ENCODE assay signal across 31 cellular contexts in genomic region chr6:57138026-57138425, GRCh38.
"Had no signal": no experiment of that assay in that cellular context is flagged by ENCODE, and none has a peak within 500 bp of the region (broad histone marks: within the 10 kb centered on the region; RNA-seq: fewer than 3 reads in every experiment).

No MANE protein-coding gene starts in this region.

- H3K27ac Mint-ChIP-seq: activated B cell treated with CpG ODN at 0.5 μM for 24 hours; activated CD4-positive, alpha-beta memory T cell treated with anti-CD3 and anti-CD28 coated beads, Interleukin-2, amount 10 ng/mL, durations not matched to agents 7 days and 5 days; activated CD8-positive, alpha-beta T cell treated with anti-CD3 and anti-CD28 coated beads, Interleukin-2, amount 10 ng/mL, durations not matched to agents 7 days and 5 days; activated naive CD4-positive, alpha-beta T cell treated with anti-CD3 and anti-CD28 coated beads, Interleukin-2, amount 10 ng/mL, durations not matched to agents 7 days and 5 days; activated naive CD4-positive, alpha-beta T cell treated with anti-CD3 and anti-CD28 coated beads, Interleukin-2, amount 50 U/mL, for 24 hours; activated naive CD8-positive, alpha-beta T cell; activated naive CD8-positive, alpha-beta T cell treated with anti-CD3 and anti-CD28 coated beads, Interleukin-2, amount 10 ng/mL, durations not matched to agents 7 days and 5 days; activated naive CD8-positive, alpha-beta T cell treated with anti-CD3 and anti-CD28 coated beads, Interleukin-2, amount 50 U/mL, for 24 hours; activated T-helper 2 cell treated with anti-CD3 and anti-CD28 coated beads, Interferon-gamma antibody, Interleukin-2, Interleukin-4, amounts not matched to agents 10 μg/mL and 5 μg/mL and 100 μg/mL, durations not matched to agents 14 hours and 24 hours and 36 hours; brain; T-helper 2 cell treated with Interferon-gamma antibody and Interleukin-4, amounts not matched to agents 5 μg/mL and 100 μg/mL, for 36 hours had no signal

- H3K4me1 ChIP-seq: ascending aorta had no signal

- H3K4me3 Mint-ChIP-seq: activated B cell treated with CpG ODN at 0.5 μM for 24 hours; activated CD4-positive, alpha-beta memory T cell treated with anti-CD3 and anti-CD28 coated beads, Interleukin-2, amount 10 ng/mL, durations not matched to agents 7 days and 5 days; activated CD4-positive, alpha-beta T cell treated with anti-CD3 and anti-CD28 coated beads, Interleukin-2, amount 10 ng/mL, durations not matched to agents 24 days and 14 days; activated CD8-positive, alpha-beta memory T cell treated with anti-CD3 and anti-CD28 coated beads, Interleukin-2, amount 10 ng/mL, durations not matched to agents 7 days and 5 days; activated CD8-positive, alpha-beta T cell treated with anti-CD3 and anti-CD28 coated beads, Interleukin-2, amount 10 ng/mL, durations not matched to agents 7 days and 5 days; activated naive CD4-positive, alpha-beta T cell treated with anti-CD3 and anti-CD28 coated beads, Interleukin-2, amount 10 ng/mL, durations not matched to agents 7 days and 5 days; activated naive CD4-positive, alpha-beta T cell treated with anti-CD3 and anti-CD28 coated beads, Interleukin-2, amount 50 U/mL, for 24 hours; activated naive CD8-positive, alpha-beta T cell; activated naive CD8-positive, alpha-beta T cell treated with anti-CD3 and anti-CD28 coated beads, Interleukin-2, amount 10 ng/mL, durations not matched to agents 7 days and 5 days; activated naive CD8-positive, alpha-beta T cell treated with anti-CD3 and anti-CD28 coated beads, Interleukin-2, amount 50 U/mL, for 24 hours; activated T-cell treated with anti-CD3 and anti-CD28 coated beads, Interleukin-2, amount 50 U/mL, for 4 hours; brain; T-helper 1 cell treated with Interleukin-12 subunit alpha and Interleukin-12 subunit beta and Interleukin-4 antibody, amounts not matched to agents 30 μg/mL and 1 μg/mL, for 36 hours; T-helper 2 cell treated with Interferon-gamma antibody and Interleukin-4, amounts not matched to agents 5 μg/mL and 100 μg/mL, for 36 hours had no signal

- ATAC-seq: activated CD8-positive, alpha-beta T cell treated with anti-CD3 and anti-CD28 coated beads, Interleukin-2, amount 10 ng/mL, durations not matched to agents 7 days and 5 days had no signal

- H3K27me3 ChIP-seq: ascending aorta, cardiac muscle cell had no signal

- DNase-seq: activated B cell treated with CpG ODN at 0.5 μM for 24 hours; activated CD4-positive, alpha-beta memory T cell treated with anti-CD3 and anti-CD28 coated beads, Interleukin-2, amount 10 ng/mL, durations not matched to agents 7 days and 5 days; activated CD4-positive, alpha-beta T cell treated with anti-CD3 and anti-CD28 coated beads for 4 hours; activated CD4-positive, alpha-beta T cell treated with anti-CD3 and anti-CD28 coated beads, Interleukin-2, amount 10 ng/mL, durations not matched to agents 24 days and 14 days; activated CD4-positive, alpha-beta T cell treated with anti-CD3 and anti-CD28 coated beads, Interleukin-2, amount 50 U/mL, for 48 hours; activated CD4-positive, CD25-positive, alpha-beta regulatory T cell treated with anti-CD3 and anti-CD28 coated beads, Interleukin-2, amount 50 U/mL, for 72 hours; activated CD8-positive, alpha-beta memory T cell treated with anti-CD3 and anti-CD28 coated beads for 24 hours; activated CD8-positive, alpha-beta memory T cell treated with anti-CD3 and anti-CD28 coated beads, Interleukin-2, amount 10 ng/mL, durations not matched to agents 7 days and 5 days; activated CD8-positive, alpha-beta memory T cell treated with anti-CD3 and anti-CD28 coated beads, Interleukin-2, amount 50 U/mL, for 48 hours; activated CD8-positive, alpha-beta T cell treated with anti-CD3 and anti-CD28 coated beads, Interleukin-2, amount 10 ng/mL, durations not matched to agents 7 days and 5 days; activated effector memory CD4-positive, alpha-beta T cell treated with Interleukin-2 at 50 U/mL for 16 hours; activated gamma-delta T cell; activated naive CD4-positive, alpha-beta T cell treated with anti-CD3 and anti-CD28 coated beads, Interleukin-2, amount 10 ng/mL, durations not matched to agents 7 days and 5 days; activated naive CD4-positive, alpha-beta T cell treated with Interleukin-2 at 50 U/mL for 16 hours; activated naive CD8-positive, alpha-beta T cell treated with anti-CD3 and anti-CD28 coated beads, Interleukin-2, amount 10 ng/mL, durations not matched to agents 7 days and 5 days; activated naive CD8-positive, alpha-beta T cell treated with anti-CD3 and anti-CD28 coated beads, Interleukin-2, amount 50 U/mL, for 24 hours; activated T-cell treated with anti-CD3 and anti-CD28 coated beads, Interleukin-2, amount 50 U/mL, for 4 hours; amygdala; anterior cingulate cortex; caudate nucleus; SW 1271; T-helper 9 cell had no signal

- H3K9me3 Mint-ChIP-seq: activated CD4-positive, alpha-beta memory T cell treated with anti-CD3 and anti-CD28 coated beads, Interleukin-2, amount 10 ng/mL, durations not matched to agents 7 days and 5 days; activated CD4-positive, alpha-beta T cell treated with anti-CD3 and anti-CD28 coated beads, Interleukin-2, amount 10 ng/mL, durations not matched to agents 24 days and 14 days; activated naive CD4-positive, alpha-beta T cell treated with anti-CD3 and anti-CD28 coated beads, Interleukin-2, amount 50 U/mL, for 24 hours; activated naive CD8-positive, alpha-beta T cell treated with anti-CD3 and anti-CD28 coated beads, Interleukin-2, amount 10 ng/mL, durations not matched to agents 7 days and 5 days; activated naive CD8-positive, alpha-beta T cell treated with anti-CD3 and anti-CD28 coated beads, Interleukin-2, amount 50 U/mL, for 24 hours; activated T-cell treated with anti-CD3 and anti-CD28 coated beads, Interleukin-2, amount 50 U/mL, for 4 hours; activated T-helper 2 cell treated with anti-CD3 and anti-CD28 coated beads, Interferon-gamma antibody, Interleukin-2, Interleukin-4, amounts not matched to agents 10 μg/mL and 5 μg/mL and 100 μg/mL, durations not matched to agents 14 hours and 24 hours and 36 hours; T-helper 1 cell treated with Interleukin-12 subunit alpha and Interleukin-12 subunit beta and Interleukin-4 antibody, amounts not matched to agents 30 μg/mL and 1 μg/mL, for 36 hours; T-helper 2 cell treated with Interferon-gamma antibody and Interleukin-4, amounts not matched to agents 5 μg/mL and 100 μg/mL, for 36 hours had no signal

- H3K27ac ChIP-seq: ascending aorta, cardiac muscle cell, VCaP had no signal

- H3K9me3 ChIP-seq: ascending aorta had no signal

- H3K27me3 Mint-ChIP-seq: activated B cell treated with CpG ODN at 0.5 μM for 24 hours; activated CD4-positive, alpha-beta memory T cell treated with anti-CD3 and anti-CD28 coated beads, Interleukin-2, amount 10 ng/mL, durations not matched to agents 7 days and 5 days; activated CD4-positive, alpha-beta T cell treated with anti-CD3 and anti-CD28 coated beads, Interleukin-2, amount 10 ng/mL, durations not matched to agents 24 days and 14 days; activated CD8-positive, alpha-beta memory T cell treated with anti-CD3 and anti-CD28 coated beads, Interleukin-2, amount 10 ng/mL, durations not matched to agents 7 days and 5 days; activated naive CD4-positive, alpha-beta T cell treated with anti-CD3 and anti-CD28 coated beads, Interleukin-2, amount 10 ng/mL, durations not matched to agents 7 days and 5 days; activated naive CD4-positive, alpha-beta T cell treated with anti-CD3 and anti-CD28 coated beads, Interleukin-2, amount 50 U/mL, for 24 hours; activated naive CD8-positive, alpha-beta T cell; activated naive CD8-positive, alpha-beta T cell treated with anti-CD3 and anti-CD28 coated beads, Interleukin-2, amount 10 ng/mL, durations not matched to agents 7 days and 5 days; activated naive CD8-positive, alpha-beta T cell treated with anti-CD3 and anti-CD28 coated beads, Interleukin-2, amount 50 U/mL, for 24 hours had no signal

- H3K4me1 Mint-ChIP-seq: activated B cell treated with CpG ODN at 0.5 μM for 24 hours, brain had no signal

- H3K4me3 ChIP-seq: ascending aorta, cardiac muscle cell had no signal
